Comparison of ENCODE assay signal across 23 cellular contexts in genomic region chr7:113339661-113340060, GRCh38.
DNase-seq lines count a peak whose midpoint lies in the region.
"Had no signal": no experiment of that assay in that cellular context is flagged by ENCODE, and none has a peak within 500 bp of the region (broad histone marks: within the 10 kb centered on the region; RNA-seq: fewer than 3 reads in every experiment).

No MANE protein-coding gene starts in this region.

- DNase-seq in LHCN-M2 (ENCODE audit: low read depth): peak; percentile 3
- peak; percentile 56 for DNase-seq in astrocyte of the hippocampus (ENCODE audit: low read depth, low spot score)
- DNase-seq in myocyte (ENCODE audit: low read depth): peak; percentile 16
- DNase-seq in T-helper 2 cell treated with Interferon-gamma antibody and Interleukin-4, amounts not matched to agents 5 μg/mL and 100 μg/mL, for 36 hours (ENCODE audit: low spot score): no peak
- DNase-seq in stimulated activated CD4-positive, alpha-beta T cell treated with anti-CD3 and anti-CD28 coated beads, Interleukin-4, amount 100 ng/mL, for 4 hours: no peak
- DNase-seq in NCI-H446 treated with DMSO at 0.1 percent for 48 hours (lab: John Stamatoyannopoulos, UW): no peak
- no peak for DNase-seq in NCI-H524 treated with DMSO at 0.1 percent for 48 hours (lab: John Stamatoyannopoulos, UW)
- DNase-seq: 8988T; ACHN; BE2C; C1 segment of cervical spinal cord; CD4-positive, alpha-beta memory T cell; CD4-positive, CD25-positive, alpha-beta regulatory T cell; CD8-positive, alpha-beta memory T cell; COR-L47; DMS 273 treated with DMSO at 0.1 percent for 48 hours; DMS153; DMS53; DMS79; DND-41; EL; GDM1 had no signal

- H3K4me3 Mint-ChIP-seq in T-helper 2 cell treated with Interferon-gamma antibody and Interleukin-4, amounts not matched to agents 5 μg/mL and 100 μg/mL, for 36 hours: no peak overlapping the region
- H3K4me3 Mint-ChIP-seq: CD14-positive monocyte; CD4-positive, alpha-beta memory T cell; CD4-positive, CD25-positive, alpha-beta regulatory T cell; CD8-positive, alpha-beta memory T cell had no signal

- no peaks in the 10 kb centered on the region for H3K27me3 Mint-ChIP-seq in T-helper 2 cell treated with Interferon-gamma antibody and Interleukin-4, amounts not matched to agents 5 μg/mL and 100 μg/mL, for 36 hours (ENCODE audit: low read depth)
- H3K27me3 Mint-ChIP-seq: CD4-positive, CD25-positive, alpha-beta regulatory T cell; CD8-positive, alpha-beta memory T cell had no signal

- no peak overlapping the region for H3K27ac Mint-ChIP-seq in T-helper 2 cell treated with Interferon-gamma antibody and Interleukin-4, amounts not matched to agents 5 μg/mL and 100 μg/mL, for 36 hours
- H3K27ac Mint-ChIP-seq: CD14-positive monocyte; CD4-positive, alpha-beta memory T cell; CD4-positive, CD25-positive, alpha-beta regulatory T cell; CD8-positive, alpha-beta memory T cell had no signal

- no peaks in the 10 kb centered on the region for H3K4me1 Mint-ChIP-seq in T-helper 2 cell treated with Interferon-gamma antibody and Interleukin-4, amounts not matched to agents 5 μg/mL and 100 μg/mL, for 36 hours (ENCODE audit: low read depth)
- H3K4me1 Mint-ChIP-seq: CD14-positive monocyte; CD4-positive, alpha-beta memory T cell; CD4-positive, CD25-positive, alpha-beta regulatory T cell; CD8-positive, alpha-beta memory T cell had no signal

- H3K9me3 Mint-ChIP-seq in T-helper 2 cell treated with Interferon-gamma antibody and Interleukin-4, amounts not matched to agents 5 μg/mL and 100 μg/mL, for 36 hours: no peaks in the 10 kb centered on the region

- no peaks in the 10 kb centered on the region for H3K36me3 Mint-ChIP-seq in T-helper 2 cell treated with Interferon-gamma antibody and Interleukin-4, amounts not matched to agents 5 μg/mL and 100 μg/mL, for 36 hours (ENCODE audit: low read depth)
- H3K36me3 Mint-ChIP-seq: CD14-positive monocyte; CD4-positive, alpha-beta memory T cell; CD4-positive, CD25-positive, alpha-beta regulatory T cell had no signal

Comparison
In these comparisons a context has a peak if more than half of its experiments do, and no peak if none do; other contexts are left out.
1. DNase-seq: peak in LHCN-M2 (single experiment), astrocyte of the hippocampus (single experiment) and myocyte (single experiment); none in T-helper 2 cell treated with Interferon-gamma antibody and Interleukin-4, amounts not matched to agents 5 μg/mL and 100 μg/mL, for 36 hours (single experiment), stimulated activated CD4-positive, alpha-beta T cell treated with anti-CD3 and anti-CD28 coated beads, Interleukin-4, amount 100 ng/mL, for 4 hours (0 of 2), NCI-H446 treated with DMSO at 0.1 percent for 48 hours (single experiment) and NCI-H524 treated with DMSO at 0.1 percent for 48 hours (single experiment).